17 cellular contexts compared by ENCODE assay signal in the genomic region with DNA sequence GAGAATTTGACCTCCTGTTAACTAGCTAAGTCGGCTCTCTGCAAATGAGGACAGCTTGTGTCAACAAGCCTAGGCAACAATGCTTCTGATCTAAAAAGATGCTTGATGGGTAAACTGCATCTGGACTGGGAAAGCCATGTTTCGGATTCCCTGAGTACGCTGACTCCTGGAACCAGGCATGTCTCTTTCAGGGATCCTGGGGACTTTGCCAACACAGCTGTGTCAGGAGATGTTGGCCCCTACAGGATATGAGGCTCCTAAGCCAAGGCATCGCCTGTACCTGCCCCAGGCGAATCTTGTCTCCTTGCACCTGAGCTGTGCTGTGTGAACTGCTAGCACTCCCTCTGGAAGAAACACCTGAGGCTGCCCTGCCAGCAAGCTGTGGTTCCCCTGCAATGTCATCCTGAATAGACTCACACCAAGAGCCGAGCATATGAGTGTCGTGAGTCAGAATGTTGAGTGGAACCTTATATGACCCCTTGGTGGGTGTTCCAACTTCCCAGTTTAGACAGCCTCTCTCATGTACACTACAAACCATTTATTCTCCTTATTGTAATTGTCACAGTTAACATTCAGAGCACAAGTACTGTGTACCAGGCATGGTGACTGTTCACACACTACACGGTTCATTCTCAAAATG. TPM values are rescaled to one million over a fixed set of nuclear protein-coding genes. Genes with fewer than 3 reads are reported as not detected.
A peak's percentile ranks its signal among the peaks of the same experiment; 100 is the strongest.
DNase-seq lines count a peak whose midpoint lies in the region; ATAC-seq and TF ChIP-seq lines count a peak whose summit lies in the region.
"Had no signal": no experiment of that assay in that cellular context is flagged by ENCODE, and none has a peak within 500 bp of the region (broad histone marks: within the 10 kb centered on the region; RNA-seq: fewer than 3 reads in every experiment).

No MANE protein-coding gene starts in this region.

- H3K27ac ChIP-seq in foreskin keratinocyte (peak overlapping the region; percentile 64), prostate gland (no peak overlapping the region), Karpas-422 (ENCODE audit: low read length) (no peak overlapping the region)

- peak; percentile 68 for ATAC-seq in Right ventricle myocardium superior (ENCODE audit: poor library complexity)
- ATAC-seq in foreskin keratinocyte, result peak; percentile 99
- ATAC-seq: stimulated activated naive CD8-positive, alpha-beta T cell treated with anti-CD3 and anti-CD28 coated beads, Interleukin-15, amount 100 ng/mL, for 72 hours; T-cell had no signal

- no peak for TF ChIP-seq CTCF in foreskin keratinocyte (conservative IDR thresholded peaks at IDR 0.05)
- no peak for TF ChIP-seq CTCF in prostate gland (IDR thresholded peaks at IDR 0.05)

- H3K36me3 Mint-ChIP-seq in activated CD4-positive, alpha-beta memory T cell treated with anti-CD3 and anti-CD28 coated beads for 36 hours, result peaks cover 38% of the 10 kb centered on the region

- H3K36me3 ChIP-seq in prostate gland (peaks cover 0 to 5% of the 10 kb centered on the region in 2 donors), Karpas-422 (ENCODE audit: insufficient read depth, low read length) (peaks cover 13% of the 10 kb centered on the region)

- no peaks in the 10 kb centered on the region for H3K27me3 Mint-ChIP-seq in activated CD4-positive, alpha-beta memory T cell treated with anti-CD3 and anti-CD28 coated beads for 36 hours
- H3K27me3 Mint-ChIP-seq: activated B cell treated with CpG ODN at 0.5 μM for 24 hours; dendritic cell treated with granulocyte-macrophage colony-stimulating factor and Interleukin-4, amounts not matched to agents 40 ng/mL and 50 ng/mL, for 4 days; stimulated activated naive CD8-positive, alpha-beta T cell treated with anti-CD3 and anti-CD28 coated beads, Interleukin-15, amount 100 ng/mL, for 72 hours; T-cell had no signal

- H2AFZ ChIP-seq in Karpas-422 (ENCODE audit: low read length), result no peak overlapping the region

- peak overlapping the region; percentile 56 for H3K27ac Mint-ChIP-seq in activated CD4-positive, alpha-beta memory T cell treated with anti-CD3 and anti-CD28 coated beads for 36 hours
- H3K27ac Mint-ChIP-seq: activated B cell treated with CpG ODN at 0.5 μM for 24 hours; dendritic cell treated with granulocyte-macrophage colony-stimulating factor and Interleukin-4, amounts not matched to agents 40 ng/mL and 50 ng/mL, for 4 days; T-cell had no signal

- H3K4me3 Mint-ChIP-seq in activated CD4-positive, alpha-beta memory T cell treated with anti-CD3 and anti-CD28 coated beads for 36 hours, result no peak overlapping the region
- H3K4me3 Mint-ChIP-seq: activated B cell treated with CpG ODN at 0.5 μM for 24 hours; dendritic cell treated with granulocyte-macrophage colony-stimulating factor and Interleukin-4, amounts not matched to agents 40 ng/mL and 50 ng/mL, for 4 days; stimulated activated naive CD8-positive, alpha-beta T cell treated with anti-CD3 and anti-CD28 coated beads, Interleukin-15, amount 100 ng/mL, for 72 hours; T-cell had no signal

- H3K4me3 ChIP-seq in prostate gland (no peak overlapping the region), Karpas-422 (ENCODE audit: low read length) (no peak overlapping the region)

- CTCF ChIA-PET in activated CD4-positive, alpha-beta memory T cell treated with anti-CD3 and anti-CD28 coated beads for 36 hours (lab: Charles Lee), result interaction anchor here (0.6 to 1.1 kb wide), 3 partner anchors 17 to 101 kb away, joined by 3 to 7 read pairs (median 5); a partner anchor contains a TSS

- no peaks in the 10 kb centered on the region for H3K9me2 ChIP-seq in Karpas-422 (replicated peaks; ENCODE audit: insufficient read depth, low read length)

- H3K4me2 ChIP-seq in Karpas-422 (ENCODE audit: low read depth, low read length, poor library complexity, severe bottlenecking), result no peak overlapping the region

- H3K9ac ChIP-seq in Karpas-422 (ENCODE audit: low read length), result no peak overlapping the region

- TF ChIP-seq POLR2A in prostate gland (IDR thresholded peaks at IDR 0.05), result no peak

- peaks cover 12% of the 10 kb centered on the region for H3K4me1 ChIP-seq in foreskin keratinocyte
- no peaks in the 10 kb centered on the region for H3K4me1 ChIP-seq in prostate gland (replicated peaks)
- H3K4me1 ChIP-seq in Karpas-422 (ENCODE audit: low read length), result no peaks in the 10 kb centered on the region

- WGBS in prostate gland, result 48% methylated on average over 8 of the region's 8 CpGs

- H3K4me1 Mint-ChIP-seq in activated CD4-positive, alpha-beta memory T cell treated with anti-CD3 and anti-CD28 coated beads for 36 hours (ENCODE audit: low read depth), result peaks cover 21% of the 10 kb centered on the region
- H3K4me1 Mint-ChIP-seq: activated B cell treated with CpG ODN at 0.5 μM for 24 hours, T-cell had no signal

- POLR2A ChIA-PET in activated CD4-positive, alpha-beta memory T cell treated with anti-CD3 and anti-CD28 coated beads for 36 hours (lab: Charles Lee), result interaction anchor here (1.7 kb wide), 1 partner anchor 9 kb away, joined by 4 read pairs; no protein-coding TSS in a partner anchor

- H3K27me3 ChIP-seq in foreskin keratinocyte, result no peaks in the 10 kb centered on the region
- H3K27me3 ChIP-seq in prostate gland (replicated peaks; ENCODE audit: insufficient read depth), result no peaks in the 10 kb centered on the region
- H3K27me3 ChIP-seq in Karpas-422 (ENCODE audit: low read length), result no peaks in the 10 kb centered on the region

- H3K9me3 ChIP-seq in prostate gland, result no peaks in the 10 kb centered on the region
- H3K9me3 ChIP-seq in Karpas-422 (ENCODE audit: low read length), result no peaks in the 10 kb centered on the region

- intact Hi-C loops in Right ventricle myocardium superior (cut with DNase I), result no loop called here
- intact Hi-C loops in cardiac septum (cut with DNase I), result no loop called here
- intact Hi-C loops in activated CD4-positive, alpha-beta memory T cell treated with anti-CD3 and anti-CD28 coated beads for 36 hours (cut with micrococcal nuclease), result loop anchor here (2.0 to 10.0 kb wide), 4 partner anchors 86 to 1999 kb away; a partner anchor contains a TSS
- intact Hi-C loops in prostate gland (cut with DNase I), result no loop called here

- no peak for DNase-seq in Right ventricle myocardium superior
- no peak for DNase-seq in cardiac septum (ENCODE audit: low spot score)
- peak; percentile 50 for DNase-seq in activated CD4-positive, alpha-beta memory T cell treated with anti-CD3 and anti-CD28 coated beads for 36 hours
- peak; percentile 92 to 94 for DNase-seq in foreskin keratinocyte
- no peak for DNase-seq in prostate gland (ENCODE audit: low spot score)
- DNase-seq in Karpas-422, result no peak
- DNase-seq in middle frontal gyrus (ENCODE audit: extremely low spot score, low spot score), result no peak
- DNase-seq in activated CD4-positive, alpha-beta T cell treated with anti-CD3 and anti-CD28 coated beads for 48 hours, result no peak
- DNase-seq: activated B cell treated with CpG ODN at 0.5 μM for 24 hours; activated T-cell treated with anti-CD3 and anti-CD28 coated beads, Interleukin-2, amount 50 U/mL, for 1 hour; amniotic stem cell; DMS153; NCI-H1436; NCI-H526 treated with DMSO at 0.1 percent for 48 hours; stimulated activated naive CD8-positive, alpha-beta T cell treated with anti-CD3 and anti-CD28 coated beads, Interleukin-15, amount 100 ng/mL, for 72 hours; T-cell had no signal

- no peaks in the 10 kb centered on the region for H3K79me2 ChIP-seq in Karpas-422 (ENCODE audit: low read length)

- no peaks in the 10 kb centered on the region for H4K20me1 ChIP-seq in Karpas-422 (ENCODE audit: insufficient read depth, low read depth, low read length)

- no peaks in the 10 kb centered on the region for H3K9me3 Mint-ChIP-seq in activated CD4-positive, alpha-beta memory T cell treated with anti-CD3 and anti-CD28 coated beads for 36 hours
- H3K9me3 Mint-ChIP-seq: T-cell had no signal

RNA-seq across cellular contexts. Expression of a gene that starts 17.0 kb away (rescaled TPM):
- total RNA-seq in Right ventricle myocardium superior (28.7 TPM), cardiac septum (44.0 TPM), foreskin keratinocyte (45.8 and 78.0 TPM in 2 replicates), prostate gland (10 to 100 TPM; 40.4 to 42.8 TPM)
- total RNA-seq in activated CD4-positive, alpha-beta memory T cell treated with anti-CD3 and anti-CD28 coated beads for 36 hours, result 10 to 100 TPM in 1 of 2 experiments, 1 to 10 TPM in 1; 9.3 to 12.0 TPM
- 16.0 and 21.5 TPM in 2 replicates for polyA plus RNA-seq in foreskin keratinocyte
- total RNA-seq in Karpas-422 (2014; rRNA removed; shearing (Covaris generic); ENCODE audit: low replicate concordance), result 18.5 and 49.9 TPM in 2 replicates

RNA-seq across cellular contexts. Expression of a gene that starts 55.7 kb away (rescaled TPM):
- total RNA-seq in Right ventricle myocardium superior, result 16.6 TPM
- total RNA-seq in cardiac septum, result 22.8 TPM
- total RNA-seq in activated CD4-positive, alpha-beta memory T cell treated with anti-CD3 and anti-CD28 coated beads for 36 hours, result 10 to 100 TPM; 37.1 to 42.1 TPM
- total RNA-seq in foreskin keratinocyte, result 23.6 and 29.2 TPM in 2 replicates
- 3.7 and 4.0 TPM in 2 replicates for polyA plus RNA-seq in foreskin keratinocyte
- 10 to 100 TPM; 24.9 to 29.1 TPM for total RNA-seq in prostate gland
- 22.1 and 25.2 TPM in 2 replicates for total RNA-seq in Karpas-422 (2014; rRNA removed; shearing (Covaris generic); ENCODE audit: low replicate concordance)

Comparison
In these comparisons a context has a peak if more than half of its experiments do, and no peak if none do; other contexts are left out.
1. DNase-seq: peak in activated CD4-positive, alpha-beta memory T cell treated with anti-CD3 and anti-CD28 coated beads for 36 hours (single experiment) and foreskin keratinocyte (2 of 2); none in Right ventricle myocardium superior (single experiment), cardiac septum (single experiment), prostate gland (single experiment), Karpas-422 (single experiment), middle frontal gyrus (single experiment) and activated CD4-positive, alpha-beta T cell treated with anti-CD3 and anti-CD28 coated beads for 48 hours (single experiment).